In genomic region chr2:101160454-101160853, GRCh38 we compare ENCODE assay signal across 18 cellular contexts. TPM values are rescaled to one million over a fixed set of nuclear protein-coding genes. Genes with fewer than 3 reads are reported as not detected.
A peak's percentile ranks its signal among the peaks of the same experiment; 100 is the strongest.
DNase-seq lines count a peak whose midpoint lies in the region; ATAC-seq and TF ChIP-seq lines count a peak whose summit lies in the region.
"Had no signal": no experiment of that assay in that cellular context is flagged by ENCODE, and none has a peak within 500 bp of the region (broad histone marks: within the 10 kb centered on the region; RNA-seq: fewer than 3 reads in every experiment).

No MANE protein-coding gene starts in this region.

- BruUV-seq in Calu3 (replicated peaks; lab: Mats Ljungman, UMichigan), result no TSS peak

- H2BK120ac ChIP-seq in mesenchymal stem cell (ENCODE audit: low read depth, low read length), result no peak overlapping the region

- H3K9ac ChIP-seq in mesenchymal stem cell (ENCODE audit: low read length), result no peak overlapping the region

- H3K9me3 ChIP-seq in MG63 (no peaks in the 10 kb centered on the region), mesenchymal stem cell (ENCODE audit: control insufficient read depth, low read length) (no peaks in the 10 kb centered on the region), testis (no peaks in the 10 kb centered on the region), hepatocyte (ENCODE audit: low read depth) (no peaks in the 10 kb centered on the region)
- H3K9me3 ChIP-seq: right lobe of liver had no signal

- DNase-seq in Calu3, result peak; percentile 56
- peak; percentile 80 for DNase-seq in MG63
- peak; percentile 42 for DNase-seq in choroid plexus epithelial cell (ENCODE audit: low read depth)
- DNase-seq in mesenchymal stem cell, result peak; percentile 44
- DNase-seq in testis, result no peak
- DNase-seq in NCI-H146 treated with DMSO at 0.1 percent for 48 hours (lab: John Stamatoyannopoulos, UW; ENCODE audit: unreplicated experiment), result no peak
- DNase-seq in hepatocyte (ENCODE audit: low spot score), result no peak
- DNase-seq in activated CD8-positive, alpha-beta T cell treated with anti-CD3 and anti-CD28 coated beads for 36 hours, result no peak
- DNase-seq: activated T-cell treated with anti-CD3 and anti-CD28 coated beads for 4 hours, glutamatergic neuron, NCI-H187, NCI-H69, right lobe of liver had no signal

- no peak overlapping the region for H4K91ac ChIP-seq in mesenchymal stem cell (ENCODE audit: low read length)

- H3K36me3 ChIP-seq in MG63 (no peaks in the 10 kb centered on the region), mesenchymal stem cell (ENCODE audit: control insufficient read depth in 1 of 2, insufficient read depth in 2 of 2, low read depth in 1 of 2, low read length in 2 of 2) (no peaks in the 10 kb centered on the region), testis (ENCODE audit: low read depth, missing control alignments) (no peaks in the 10 kb centered on the region), hepatocyte (replicated peaks; ENCODE audit: insufficient read depth, low read depth) (no peaks in the 10 kb centered on the region)
- H3K36me3 ChIP-seq: right lobe of liver had no signal

- CTCF ChIA-PET in Calu3 (lab: Charles Lee), result interaction anchor here (1.2 kb wide), 2 partner anchors 37 to 45 kb away, joined by 4 read pairs; no protein-coding TSS in a partner anchor
- CTCF ChIA-PET in activated CD8-positive, alpha-beta T cell treated with anti-CD3 and anti-CD28 coated beads for 36 hours (lab: Charles Lee), result interaction anchor here (1.0 to 2.0 kb wide), 2 partner anchors 9 to 28 kb away, joined by 3 to 6 read pairs; partner anchors contain the start of gene TBC1D8

- H2AK5ac ChIP-seq in mesenchymal stem cell (ENCODE audit: low read length, severe bottlenecking), result no peak overlapping the region

- H3K14ac ChIP-seq in mesenchymal stem cell (ENCODE audit: low read length in 2 of 2), result no peak overlapping the region

- no peaks in the 10 kb centered on the region for H3K9me2 ChIP-seq in hepatocyte (replicated peaks; ENCODE audit: insufficient read depth)

- no peaks in the 10 kb centered on the region for H4K20me1 ChIP-seq in hepatocyte (ENCODE audit: insufficient read depth, poor library complexity, severe bottlenecking)

- H3K36me3 Mint-ChIP-seq in Calu3 (ENCODE audit: insufficient read depth, unreplicated experiment), result peaks cover 4% of the 10 kb centered on the region
- H3K36me3 Mint-ChIP-seq in activated CD8-positive, alpha-beta T cell treated with anti-CD3 and anti-CD28 coated beads for 36 hours (ENCODE audit: low read depth), result no peaks in the 10 kb centered on the region
- H3K36me3 Mint-ChIP-seq: CD14-positive monocyte; natural killer cell treated with Interleukin-12 subunit alpha and Interleukin-12 subunit beta and Interleukin-15 and Interleukin-18, amount 100 ng/mL, for 72 hours had no signal

- H3K4me1 ChIP-seq in mesenchymal stem cell (ENCODE audit: control insufficient read depth, insufficient read depth, low read depth, low read length) (no peaks in the 10 kb centered on the region), testis (no peaks in the 10 kb centered on the region), hepatocyte (ENCODE audit: insufficient read depth) (no peaks in the 10 kb centered on the region)
- H3K4me1 ChIP-seq: right lobe of liver had no signal

- H3K9me3 Mint-ChIP-seq in Calu3 (ENCODE audit: low read depth, unreplicated experiment), result no peaks in the 10 kb centered on the region
- H3K9me3 Mint-ChIP-seq in activated CD8-positive, alpha-beta T cell treated with anti-CD3 and anti-CD28 coated beads for 36 hours, result no peaks in the 10 kb centered on the region
- H3K9me3 Mint-ChIP-seq: natural killer cell treated with Interleukin-12 subunit alpha and Interleukin-12 subunit beta and Interleukin-15 and Interleukin-18, amount 100 ng/mL, for 72 hours; stimulated activated naive CD8-positive, alpha-beta T cell treated with anti-CD3 and anti-CD28 coated beads, Interleukin-15, Interleukin-2, amounts not matched to agents 100 ng/mL and 50 ng/mL, for 24 hours had no signal

- H3K79me2 ChIP-seq in hepatocyte, result no peaks in the 10 kb centered on the region

- H3K27me3 ChIP-seq in MG63, result no peaks in the 10 kb centered on the region
- no peaks in the 10 kb centered on the region for H3K27me3 ChIP-seq in mesenchymal stem cell (ENCODE audit: control insufficient read depth in 1 of 2, insufficient read depth in 1 of 2, low read length in 2 of 2)
- H3K27me3 ChIP-seq in testis, result no peaks in the 10 kb centered on the region
- no peaks in the 10 kb centered on the region for H3K27me3 ChIP-seq in hepatocyte
- H3K27me3 ChIP-seq: right lobe of liver had no signal

- WGBS in mesenchymal stem cell, result 96% methylated on average over 3 of the region's 3 CpGs
- WGBS in testis, 2 donors, result 90 to 95% methylated on average over 3 of the region's 3 CpGs
- WGBS in hepatocyte (ENCODE audit: low lambda C conversion rate, missing lambda C conversion rate), result 93% methylated on average over 3 of the region's 3 CpGs

- no peak overlapping the region for H2BK12ac ChIP-seq in mesenchymal stem cell (ENCODE audit: low read length in 2 of 2)

- no peak for TF ChIP-seq POLR2A in testis (IDR thresholded peaks at IDR 0.05)

- H3K18ac ChIP-seq in mesenchymal stem cell (ENCODE audit: low read depth in 1 of 2, low read length in 2 of 2), result no peak overlapping the region

- no peak for TF ChIP-seq CTCF in Calu3 (IDR thresholded peaks at IDR 0.05; ENCODE audit: unreplicated experiment)
- no peak for TF ChIP-seq CTCF in choroid plexus epithelial cell (conservative IDR thresholded peaks at IDR 0.05; ENCODE audit: low read depth, low read length)
- TF ChIP-seq CTCF in testis (IDR thresholded peaks at IDR 0.05), result no peak
- TF ChIP-seq CTCF in hepatocyte (IDR thresholded peaks at IDR 0.05; ENCODE audit: poor library complexity), result no peak
- no peak for TF ChIP-seq CTCF in activated CD8-positive, alpha-beta T cell treated with anti-CD3 and anti-CD28 coated beads for 36 hours (IDR thresholded peaks at IDR 0.05)

- H3K4me1 Mint-ChIP-seq in Calu3 (ENCODE audit: low read depth, unreplicated experiment), result peaks cover 16% of the 10 kb centered on the region
- H3K4me1 Mint-ChIP-seq in activated CD8-positive, alpha-beta T cell treated with anti-CD3 and anti-CD28 coated beads for 36 hours (ENCODE audit: low read depth), result peaks cover 4% of the 10 kb centered on the region

- ATAC-seq in activated CD8-positive, alpha-beta T cell treated with anti-CD3 and anti-CD28 coated beads for 36 hours, result no peak
- ATAC-seq: natural killer cell treated with Interleukin-12 subunit alpha and Interleukin-12 subunit beta and Interleukin-15 and Interleukin-18, amount 100 ng/mL, for 72 hours; WTC11 had no signal

- POLR2A ChIA-PET in activated CD8-positive, alpha-beta T cell treated with anti-CD3 and anti-CD28 coated beads for 36 hours (lab: Charles Lee), result no interaction called here

- no peak overlapping the region for H3K27ac Mint-ChIP-seq in Calu3 (ENCODE audit: unreplicated experiment)
- H3K27ac Mint-ChIP-seq in activated CD8-positive, alpha-beta T cell treated with anti-CD3 and anti-CD28 coated beads for 36 hours, result no peak overlapping the region
- H3K27ac Mint-ChIP-seq: CD14-positive monocyte; natural killer cell treated with Interleukin-12 subunit alpha and Interleukin-12 subunit beta and Interleukin-15 and Interleukin-18, amount 100 ng/mL, for 72 hours; stimulated activated naive CD8-positive, alpha-beta T cell treated with anti-CD3 and anti-CD28 coated beads, Interleukin-15, Interleukin-2, amounts not matched to agents 100 ng/mL and 50 ng/mL, for 24 hours had no signal

- no peaks in the 10 kb centered on the region for H3K79me1 ChIP-seq in mesenchymal stem cell (replicated peaks; ENCODE audit: low read length, poor library complexity, severe bottlenecking)

- H3K4me2 ChIP-seq in mesenchymal stem cell (ENCODE audit: low read length, poor library complexity, severe bottlenecking) (no peak overlapping the region), hepatocyte (no peak overlapping the region)

- H3K4me3 ChIP-seq in MG63, result no peak overlapping the region
- no peak overlapping the region for H3K4me3 ChIP-seq in choroid plexus epithelial cell (ENCODE audit: low read depth, low read length)
- H3K4me3 ChIP-seq in mesenchymal stem cell (ENCODE audit: insufficient read depth in 1 of 2, low read depth in 1 of 2, low read length in 2 of 2), result no peak overlapping the region
- H3K4me3 ChIP-seq in testis, result no peak overlapping the region
- H3K4me3 ChIP-seq in hepatocyte, result no peak overlapping the region
- H3K4me3 ChIP-seq: right lobe of liver, SK-N-MC had no signal

- intact Hi-C loops in Calu3 (cut with micrococcal nuclease; ENCODE audit: unreplicated experiment), result no loop called here
- intact Hi-C loops in testis (cut with DNase I; ENCODE audit: low total_unique reads), result no loop called here
- intact Hi-C loops in activated CD8-positive, alpha-beta T cell treated with anti-CD3 and anti-CD28 coated beads for 36 hours (cut with micrococcal nuclease), result no loop called here

- H2BK5ac ChIP-seq in mesenchymal stem cell (ENCODE audit: low read depth, low read length, poor library complexity, severe bottlenecking), result no peak overlapping the region

- no peak overlapping the region for H3K4ac ChIP-seq in mesenchymal stem cell (ENCODE audit: low read depth in 1 of 2, low read length in 2 of 2)

- H2BK15ac ChIP-seq in mesenchymal stem cell (ENCODE audit: low read depth, poor library complexity, severe bottlenecking), result no peak overlapping the region

- no peak overlapping the region for H3K4me3 Mint-ChIP-seq in Calu3 (ENCODE audit: low read depth, unreplicated experiment)
- H3K4me3 Mint-ChIP-seq in activated CD8-positive, alpha-beta T cell treated with anti-CD3 and anti-CD28 coated beads for 36 hours, result no peak overlapping the region
- H3K4me3 Mint-ChIP-seq: CD14-positive monocyte; natural killer cell treated with Interleukin-12 subunit alpha and Interleukin-12 subunit beta and Interleukin-15 and Interleukin-18, amount 100 ng/mL, for 72 hours; stimulated activated naive CD8-positive, alpha-beta T cell treated with anti-CD3 and anti-CD28 coated beads, Interleukin-15, Interleukin-2, amounts not matched to agents 100 ng/mL and 50 ng/mL, for 24 hours; WTC11 had no signal

- no peak overlapping the region for H2AFZ ChIP-seq in mesenchymal stem cell (ENCODE audit: low read depth, low read length)
- H2AFZ ChIP-seq in hepatocyte, result no peak overlapping the region

- H3K27ac ChIP-seq in mesenchymal stem cell (ENCODE audit: low read length, poor library complexity, severe bottlenecking) (no peak overlapping the region), testis (no peak overlapping the region), hepatocyte (no peak overlapping the region)
- H3K27ac ChIP-seq: right lobe of liver, SK-N-MC had no signal

- H4K8ac ChIP-seq in mesenchymal stem cell (ENCODE audit: low read length), result no peak overlapping the region

- no peaks in the 10 kb centered on the region for H3K27me3 Mint-ChIP-seq in Calu3 (ENCODE audit: unreplicated experiment)
- H3K27me3 Mint-ChIP-seq in activated CD8-positive, alpha-beta T cell treated with anti-CD3 and anti-CD28 coated beads for 36 hours, result no peaks in the 10 kb centered on the region
- H3K27me3 Mint-ChIP-seq: stimulated activated naive CD8-positive, alpha-beta T cell treated with anti-CD3 and anti-CD28 coated beads, Interleukin-15, Interleukin-2, amounts not matched to agents 100 ng/mL and 50 ng/mL, for 24 hours had no signal

- no peak overlapping the region for H3K23ac ChIP-seq in mesenchymal stem cell (ENCODE audit: low read length in 2 of 2)

RNA-seq across cellular contexts. Expression of gene TBC1D8, which starts 9.3 kb away (rescaled TPM):
- total RNA-seq in Calu3 (2022) (17.0 and 25.3 TPM in 2 replicates), testis (100 to 1,000 TPM in 1 of 2 donors, 10 to 100 TPM in 1; 90.1 to 125 TPM), hepatocyte (15.8 and 18.7 TPM in 2 replicates)
- 9.5 and 15.5 TPM in 2 replicates for total RNA-seq in MG63 (2014; rRNA removed; shearing (Covaris generic); ENCODE audit: low replicate concordance)
- 10.0 TPM for polyA plus RNA-seq in mesenchymal stem cell (2013, experiment 1 of 2)
- polyA plus RNA-seq in mesenchymal stem cell (2013, experiment 2 of 2), result 10.1 TPM
- polyA plus RNA-seq in testis (ENCODE audit: insufficient read depth, low read depth, low replicate concordance) (62.2 TPM), hepatocyte (10.1 and 17.9 TPM in 2 replicates)
- total RNA-seq in activated CD8-positive, alpha-beta T cell treated with anti-CD3 and anti-CD28 coated beads for 36 hours, result 1 to 10 TPM; 3.2 to 3.3 TPM

Comparison
In these comparisons a context has a peak if more than half of its experiments do, and no peak if none do; other contexts are left out.
1. DNase-seq: peak in Calu3 (single experiment), MG63 (single experiment), choroid plexus epithelial cell (single experiment) and mesenchymal stem cell (single experiment); none in testis (single experiment), NCI-H146 treated with DMSO at 0.1 percent for 48 hours (single experiment), hepatocyte (single experiment) and activated CD8-positive, alpha-beta T cell treated with anti-CD3 and anti-CD28 coated beads for 36 hours (single experiment).